14 cellular contexts compared by ENCODE assay signal in the genomic region with DNA sequence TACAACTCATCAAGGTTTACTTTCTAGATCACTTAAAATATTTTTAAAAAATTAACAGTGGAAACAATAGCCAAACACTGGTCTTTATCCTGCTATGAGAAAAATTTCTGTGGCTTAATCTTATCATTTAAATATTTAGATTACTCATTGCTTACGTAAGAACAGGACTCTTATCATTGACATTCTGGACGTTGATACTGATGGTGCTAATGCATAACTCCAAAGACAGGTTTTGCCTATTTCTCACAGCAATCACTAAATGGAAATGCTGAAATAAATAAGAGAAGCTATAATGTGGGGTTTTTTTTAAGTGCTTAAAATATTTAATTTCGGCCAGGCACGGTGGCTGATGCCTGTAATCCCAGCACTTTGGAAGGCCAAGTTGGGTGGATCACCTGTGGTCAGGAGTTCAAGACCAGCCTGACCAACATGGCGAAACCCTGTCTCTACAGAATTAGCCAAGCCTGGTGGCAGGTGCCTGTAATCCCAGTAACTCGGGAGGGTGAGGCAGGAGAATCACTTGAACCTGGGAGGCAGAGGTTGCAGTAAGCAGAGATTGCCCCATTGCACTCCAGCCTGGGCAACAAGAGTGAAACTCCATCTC.
"Had no signal": no experiment of that assay in that cellular context is flagged by ENCODE, and none has a peak within 500 bp of the region (broad histone marks: within the 10 kb centered on the region; RNA-seq: fewer than 3 reads in every experiment).

No MANE protein-coding gene starts in this region.

- H3K4me2 ChIP-seq: hepatocyte had no signal

- H3K4me1 ChIP-seq: lower lobe of right lung, sigmoid colon, testis had no signal

- H2AFZ ChIP-seq: hepatocyte had no signal

- DNase-seq: activated CD4-positive, alpha-beta memory T cell treated with anti-CD3 and anti-CD28 coated beads, Interleukin-2, amount 10 ng/mL, durations not matched to agents 7 days and 5 days; activated CD4-positive, alpha-beta T cell treated with anti-CD3 and anti-CD28 coated beads for 36 hours; activated CD8-positive, alpha-beta memory T cell treated with anti-CD3 and anti-CD28 coated beads, Interleukin-2, amount 10 ng/mL, durations not matched to agents 7 days and 5 days; amygdala; cortex of kidney; effector CD4-positive, alpha-beta T cell; islet precursor cell; left colon; lower lobe of right lung; sigmoid colon; stimulated activated CD4-positive, alpha-beta T cell treated with anti-CD3 and anti-CD28 coated beads, Interleukin-4, amount 100 ng/mL, for 24 hours; testis had no signal

- H3K9me3 ChIP-seq: lower lobe of right lung, neutrophil, sigmoid colon, testis had no signal

- H3K36me3 ChIP-seq: lower lobe of right lung, neutrophil, sigmoid colon had no signal

- H3K4me3 ChIP-seq: hepatocyte, lower lobe of right lung, sigmoid colon, testis had no signal

- H3K27ac ChIP-seq: hepatocyte, lower lobe of right lung, neutrophil, sigmoid colon, testis had no signal

- H3K27me3 ChIP-seq: hepatocyte, neutrophil, sigmoid colon, testis had no signal
